8 cellular contexts compared by ENCODE assay signal in the genomic region with DNA sequence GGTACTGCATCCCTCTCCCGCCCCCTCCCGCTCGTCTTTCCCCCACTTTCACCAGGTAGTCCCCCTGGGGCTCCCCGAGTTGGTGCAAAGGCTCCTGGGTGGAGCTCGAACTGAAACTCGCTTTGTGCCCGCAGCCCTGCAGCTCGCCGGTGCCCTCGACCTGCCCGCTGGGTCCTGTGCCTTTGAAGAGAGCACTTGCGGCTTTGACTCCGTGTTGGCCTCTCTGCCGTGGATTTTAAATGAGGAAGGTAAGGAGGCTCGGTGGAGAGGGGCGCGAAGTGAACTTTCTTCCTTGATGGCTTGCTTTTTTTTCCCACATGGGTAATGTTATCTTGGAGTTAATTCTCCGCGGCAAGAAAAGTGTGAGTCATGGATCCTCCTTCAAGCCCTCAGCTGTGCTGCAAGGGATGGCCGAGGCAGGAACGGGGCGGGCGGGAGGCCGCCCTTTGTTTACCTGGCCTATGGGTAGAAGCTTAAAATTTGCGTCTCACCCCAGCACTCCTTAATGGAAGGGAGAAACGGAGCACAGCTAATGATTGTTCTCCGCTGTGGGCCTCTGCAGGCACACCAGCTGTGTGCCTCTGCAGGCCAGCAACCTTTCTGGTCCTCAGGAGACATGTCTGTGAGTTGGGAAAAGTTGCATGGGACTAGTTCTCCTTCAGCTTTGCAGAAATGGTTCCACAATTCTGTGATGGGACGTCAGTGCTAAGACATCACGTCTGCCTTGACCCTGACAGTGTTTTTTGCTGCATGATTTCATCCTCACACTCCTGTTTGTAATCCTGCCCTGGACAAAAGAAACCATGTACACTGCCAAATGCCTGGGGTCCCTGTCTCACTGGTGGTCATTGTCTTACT. TPM values are rescaled to one million over a fixed set of nuclear protein-coding genes. Genes with fewer than 3 reads are reported as not detected.
A peak's percentile ranks its signal among the peaks of the same experiment; 100 is the strongest.
DNase-seq lines count a peak whose midpoint lies in the region; ATAC-seq and TF ChIP-seq lines count a peak whose summit lies in the region.

No MANE protein-coding gene starts in this region.

- CTCF ChIA-PET in AG04450 (lab: Charles Lee) = interaction anchor here (1.2 to 2.4 kb wide), 3 partner anchors 66 to 72 kb away, joined by 4 to 10 read pairs (median 4); no protein-coding TSS in a partner anchor

- H3K27ac ChIP-seq in AG04450 (ENCODE audit: low read depth, low read length) = no peak overlapping the region

- TF ChIP-seq CTCF in AG04450 (IDR thresholded peaks at IDR 0.05; ENCODE audit: low read depth, low read length) (no peak), epithelial cell of esophagus (IDR thresholded peaks at IDR 0.05; ENCODE audit: insufficient read depth, low read depth, low read length, missing control alignments) (no peak)

- no peak for ATAC-seq in HG02884 (IDR thresholded peaks at IDR 0.05; ENCODE audit: unreplicated experiment)
- ATAC-seq in HG02610 (IDR thresholded peaks at IDR 0.05; ENCODE audit: unreplicated experiment) = no peak
- no peak for ATAC-seq in HG03521 (IDR thresholded peaks at IDR 0.05; ENCODE audit: unreplicated experiment)
- ATAC-seq in HG03469 (IDR thresholded peaks at IDR 0.05; ENCODE audit: unreplicated experiment) = no peak

- DNase-seq in AG04450 (ENCODE audit: low read depth, low spot score) (no peak), NCI-H226 (peak; percentile 74), epithelial cell of esophagus (ENCODE audit: low read depth) (peak; percentile 66), myocyte (ENCODE audit: low read depth) (peak; percentile 72)

- H3K4me3 ChIP-seq in AG04450 (ENCODE audit: low read depth, low read length) (peak overlapping the region; percentile 65), epithelial cell of esophagus (ENCODE audit: low read length) (peak overlapping the region; percentile 43)

- no peaks in the 10 kb centered on the region for H3K9me3 ChIP-seq in AG04450 (ENCODE audit: control insufficient read depth, insufficient read depth, low read length)

- H3K27me3 ChIP-seq in AG04450 (ENCODE audit: control insufficient read depth, insufficient read depth, low read length) = no peaks in the 10 kb centered on the region

- POLR2A ChIA-PET in AG04450 (lab: Yijun Ruan, JAX) = interaction anchor here (0.6 to 1.9 kb wide), 4 partner anchors 24 to 99 kb away, joined by 3 to 5 read pairs (median 4); no protein-coding TSS in a partner anchor

RNA-seq across cellular contexts. Expression of a gene that starts 1.0 kb away (rescaled TPM):
- 8.9 and 10.4 TPM in 2 replicates for polyA plus RNA-seq in AG04450 (2011; rRNA removed)
- 7.4 and 7.7 TPM in 2 replicates for polyA minus RNA-seq in AG04450 (2011; rRNA and poly(A)+ RNA removed)
- total RNA-seq in myocyte = 93.5 and 163 TPM in 2 replicates
- 41.9 TPM for polyA plus RNA-seq in myocyte (2012)
